1 cellular context compared by ENCODE assay signal in genomic region chr2:179987916-179988315, GRCh38.
TF ChIP-seq lines count a peak whose summit lies in the region.

No MANE protein-coding gene starts in this region.

TF ChIP-seq in WTC11, 78 proteins besides CTCF, POLR2A, EP300 and RAD21 (continued from another document):
- TF ChIP-seq AR (CRISPR knock-in tag; IDR thresholded peaks at IDR 0.05): no peak
- no peak for TF ChIP-seq JUN (CRISPR knock-in tag; IDR thresholded peaks at IDR 0.05)
- TF ChIP-seq ZNF396 (CRISPR knock-in tag; IDR thresholded peaks at IDR 0.05; ENCODE audit: borderline replicate concordance): no peak
- TF ChIP-seq ZNF532 (CRISPR knock-in tag; IDR thresholded peaks at IDR 0.05; ENCODE audit: borderline replicate concordance): no peak
- TF ChIP-seq ZBTB43 (CRISPR knock-in tag; IDR thresholded peaks at IDR 0.05): no peak
